In genomic region chrX:9394212-9394611, GRCh38 we compare ENCODE assay signal across 19 cellular contexts.
"Had no signal": no experiment of that assay in that cellular context is flagged by ENCODE, and none has a peak within 500 bp of the region (broad histone marks: within the 10 kb centered on the region; RNA-seq: fewer than 3 reads in every experiment).

No MANE protein-coding gene starts in this region.

- H3K9me3 ChIP-seq: SJCRH30 had no signal

- FAIRE-seq: HTR-8/SVneo had no signal

- ATAC-seq: Panc1, Right ventricle myocardium inferior had no signal

- H3K27ac Mint-ChIP-seq: IgD-negative memory B cell had no signal

- H3K27ac ChIP-seq: SJCRH30 had no signal

- H3K36me3 Mint-ChIP-seq: IgD-negative memory B cell had no signal

- H3K4me3 ChIP-seq: SJCRH30 had no signal

- H3K4me1 Mint-ChIP-seq: IgD-negative memory B cell had no signal

- H3K27me3 ChIP-seq: SJCRH30 had no signal

- H3K36me3 ChIP-seq: SJCRH30 had no signal

- H3K4me1 ChIP-seq: SJCRH30 had no signal

- DNase-seq: KBM-7, NCI-H1048, NCI-H1105, NCI-H1417, NCI-H1436 treated with DMSO at 0.1 percent for 48 hours, NCI-H1694, NCI-H187 treated with DMSO at 0.1 percent for 48 hours, NCI-H2029 treated with DMSO at 0.1 percent for 48 hours, NCI-H2107, NCI-H2227 treated with DMSO at 0.1 percent for 48 hours, NCI-H524, NCI-H526 treated with DMSO at 0.1 percent for 48 hours, NCI-H774, SHP77 treated with DMSO at 0.1 percent for 48 hours, SJCRH30 had no signal
